Comparison of ENCODE assay signal across 8 cellular contexts in the genomic region with DNA sequence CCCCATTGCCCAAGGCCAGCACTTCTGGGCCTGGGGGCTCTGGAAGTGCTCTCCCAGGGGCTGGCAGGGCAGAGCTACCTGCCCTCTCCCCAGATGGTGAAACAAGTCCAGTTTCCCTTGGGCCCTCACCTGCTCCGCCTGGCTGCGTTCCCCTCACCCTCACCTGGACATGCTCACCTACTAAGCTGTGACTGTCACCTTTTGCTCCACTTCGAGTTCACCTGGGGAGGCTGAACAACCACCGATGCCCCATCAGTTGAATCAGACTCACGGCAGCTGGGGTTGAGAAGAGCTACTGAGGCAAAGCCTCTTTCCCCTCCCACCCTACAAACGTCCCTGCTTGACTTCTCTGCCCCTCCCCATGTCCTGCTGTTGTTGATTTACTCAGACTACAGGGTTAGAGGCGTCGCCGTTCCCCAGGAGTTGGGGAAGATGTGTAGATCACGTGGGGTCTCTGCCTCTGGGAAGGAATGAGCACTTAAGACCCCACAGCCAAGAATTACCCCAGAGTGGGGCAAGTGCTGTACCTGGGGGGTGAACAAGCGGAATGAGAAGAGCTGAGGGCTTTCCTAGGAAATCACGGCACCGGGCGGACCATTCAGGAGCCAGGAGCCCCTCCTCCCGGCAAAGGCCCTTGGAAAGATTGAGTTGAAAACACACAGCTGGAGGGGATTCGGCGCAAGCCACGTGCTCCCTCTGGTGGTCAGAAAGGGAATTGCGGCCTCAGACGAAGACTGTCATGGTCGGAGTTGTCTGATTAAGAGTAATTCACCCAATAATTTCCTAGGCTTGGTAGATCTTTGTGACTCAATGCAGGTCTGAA. TPM values are rescaled to one million over a fixed set of nuclear protein-coding genes. Genes with fewer than 3 reads are reported as not detected.
DNase-seq lines count a peak whose midpoint lies in the region; ATAC-seq and TF ChIP-seq lines count a peak whose summit lies in the region.

No MANE protein-coding gene starts in this region.

- no peaks in the 10 kb centered on the region for H3K36me3 ChIP-seq in colonic mucosa

- no peaks in the 10 kb centered on the region for H3K9me3 ChIP-seq in colonic mucosa

- TF ChIP-seq CTCF in colonic mucosa (IDR thresholded peaks at IDR 0.05): peak; percentile 99

- ATAC-seq in HG02642 (IDR thresholded peaks at IDR 0.05; ENCODE audit: poor library complexity, unreplicated experiment): peak; percentile 23
- no peak for ATAC-seq in HG03342 (IDR thresholded peaks at IDR 0.05; ENCODE audit: unreplicated experiment)

- peak overlapping the region; percentile 67 for H3K27ac ChIP-seq in colonic mucosa

- H3K9ac ChIP-seq in colonic mucosa (ENCODE audit: low read depth in 2 of 2, low read length in 2 of 2): no peak overlapping the region

- intact Hi-C loops in colonic mucosa (cut with DNase I): loop anchor here (2.0 kb wide), 1 partner anchor 391 kb away; no protein-coding TSS in a partner anchor

- peaks cover 18% of the 10 kb centered on the region for H3K4me1 ChIP-seq in colonic mucosa

- peak; percentile 95 for DNase-seq in DMS79 (lab: John Stamatoyannopoulos, UW)
- DNase-seq in NCI-H345 treated with DMSO at 0.1 percent for 48 hours (lab: John Stamatoyannopoulos, UW; ENCODE audit: unreplicated experiment): peak; percentile 58
- DNase-seq in activated CD4-positive, alpha-beta T cell treated with anti-CD3 and anti-CD28 coated beads for 24 hours (ENCODE audit: low read depth in 2 of 2): peak; percentile 85 to 90
- DNase-seq in colonic mucosa: peak; percentile 90
- DNase-seq in left kidney (ENCODE audit: low read depth, low spot score): peak; percentile 93
- DNase-seq in stimulated activated CD4-positive, alpha-beta T cell treated with anti-CD3 and anti-CD28 coated beads, Interleukin-2, amount 100 ng/mL, for 48 hours: peak; percentile 91 to 96

- H3K4me3 ChIP-seq in colonic mucosa: no peak overlapping the region

- no peaks in the 10 kb centered on the region for H3K27me3 ChIP-seq in colonic mucosa

RNA-seq across cellular contexts. Expression of a gene that starts 7.1 kb away (rescaled TPM):
- 1 to 10 TPM in 1 of 2 donors, under 1 TPM in 1; 0.98 to 1.5 TPM for total RNA-seq in colonic mucosa

RNA-seq across cellular contexts. Expression of a gene that starts 20.4 kb away (rescaled TPM):
- total RNA-seq in colonic mucosa: 1 to 10 TPM; 1.2 to 4.3 TPM

RNA-seq across cellular contexts. Expression of a gene that starts 59.0 kb away (rescaled TPM):
- total RNA-seq in colonic mucosa: 10 to 100 TPM in 1 of 2 donors, 1 to 10 TPM in 1; 6.4 to 29.8 TPM
